Comparison of ENCODE assay signal across 2 cellular contexts in genomic region chr1:118661769-118662320, GRCh38.
TF ChIP-seq lines count a peak whose summit lies in the region.

No MANE protein-coding gene starts in this region.

TF ChIP-seq in HEK293, 187 proteins besides CTCF, POLR2A, EP300 and RAD21 (continued from another document):
- no peak for TF ChIP-seq PATZ1 (tag by site-specific recombination; IDR thresholded peaks at IDR 0.05)
- TF ChIP-seq ZEB2 (tag by site-specific recombination; IDR thresholded peaks at IDR 0.05): peak; percentile 41; the same call in 1 of the 2 replicates
- TF ChIP-seq ZFP37 (tag by site-specific recombination; IDR thresholded peaks at IDR 0.05): no peak
- peak; percentile 56; the same call in 1 of the 2 replicates for TF ChIP-seq BCL11A (tag by site-specific recombination; IDR thresholded peaks at IDR 0.05; ENCODE audit: low read depth)
- TF ChIP-seq ZNF211 (tag by site-specific recombination; IDR thresholded peaks at IDR 0.05; ENCODE audit: low read depth): no peak
- TF ChIP-seq ZXDB (tag by site-specific recombination; IDR thresholded peaks at IDR 0.05): peak; percentile 28; the same call in 1 of the 2 replicates
- 0 out of 2 replicates have a peak, but pooled peaks have one; percentile 18 for TF ChIP-seq ZNF398 (tag by site-specific recombination; IDR thresholded peaks at IDR 0.05)
- TF ChIP-seq ZBTB44 (tag by site-specific recombination; IDR thresholded peaks at IDR 0.05): no peak

TF ChIP-seq in SK-N-SH, 30 proteins besides CTCF, POLR2A, EP300 and RAD21 (continued from another document):
- TF ChIP-seq PBX3 (IDR thresholded peaks at IDR 0.05) (peak; percentile 82), MAX (IDR thresholded peaks at IDR 0.05; ENCODE audit: low read depth) (no peak), FOXJ3 (CRISPR knock-in tag; IDR thresholded peaks at IDR 0.05) (no peak), YY1 (IDR thresholded peaks at IDR 0.05; ENCODE audit: low read depth) (no peak), JUND (IDR thresholded peaks at IDR 0.05) (peak; percentile 86), GABPA (IDR thresholded peaks at IDR 0.05; ENCODE audit: low read depth) (no peak), IRF3 (IDR thresholded peaks at IDR 0.05; ENCODE audit: low read depth, low read length) (no peak), RXRA (IDR thresholded peaks at IDR 0.05; ENCODE audit: borderline replicate concordance, low read depth) (no peak), CHD2 (IDR thresholded peaks at IDR 0.05; ENCODE audit: low read length, partially characterized antibody) (no peak), GATA2 (CRISPR knock-in tag; IDR thresholded peaks at IDR 0.05) (no peak), NRF1 (IDR thresholded peaks at IDR 0.05; ENCODE audit: low read depth, low read length) (no peak), SMC3 (IDR thresholded peaks at IDR 0.05; ENCODE audit: low read depth, low read length) (no peak), EZH2phosphoT487 (IDR thresholded peaks at IDR 0.05; ENCODE audit: borderline replicate concordance, low read depth) (no peak), RCOR1 (IDR thresholded peaks at IDR 0.05; ENCODE audit: low read length) (no peak), MXI1 (IDR thresholded peaks at IDR 0.05; ENCODE audit: low read depth, low read length) (no peak), ELF1 (IDR thresholded peaks at IDR 0.05) (no peak), MEF2A (IDR thresholded peaks at IDR 0.05; ENCODE audit: borderline replicate concordance, low read depth) (0 out of 2 replicates have a peak, but pooled peaks have one; percentile 19), FOXM1 (IDR thresholded peaks at IDR 0.05; ENCODE audit: low read depth) (peak; percentile 61; the same call in 1 of the 2 replicates), TAF1 (IDR thresholded peaks at IDR 0.05; ENCODE audit: borderline replicate concordance, low read depth, low read length) (no peak), TEAD4 (IDR thresholded peaks at IDR 0.05; ENCODE audit: borderline replicate concordance, insufficient read depth) (peak; percentile 75; the same call in 1 of the 2 replicates), USF1 (IDR thresholded peaks at IDR 0.05; ENCODE audit: borderline replicate concordance, low read depth) (no peak)
